In the genomic region with DNA sequence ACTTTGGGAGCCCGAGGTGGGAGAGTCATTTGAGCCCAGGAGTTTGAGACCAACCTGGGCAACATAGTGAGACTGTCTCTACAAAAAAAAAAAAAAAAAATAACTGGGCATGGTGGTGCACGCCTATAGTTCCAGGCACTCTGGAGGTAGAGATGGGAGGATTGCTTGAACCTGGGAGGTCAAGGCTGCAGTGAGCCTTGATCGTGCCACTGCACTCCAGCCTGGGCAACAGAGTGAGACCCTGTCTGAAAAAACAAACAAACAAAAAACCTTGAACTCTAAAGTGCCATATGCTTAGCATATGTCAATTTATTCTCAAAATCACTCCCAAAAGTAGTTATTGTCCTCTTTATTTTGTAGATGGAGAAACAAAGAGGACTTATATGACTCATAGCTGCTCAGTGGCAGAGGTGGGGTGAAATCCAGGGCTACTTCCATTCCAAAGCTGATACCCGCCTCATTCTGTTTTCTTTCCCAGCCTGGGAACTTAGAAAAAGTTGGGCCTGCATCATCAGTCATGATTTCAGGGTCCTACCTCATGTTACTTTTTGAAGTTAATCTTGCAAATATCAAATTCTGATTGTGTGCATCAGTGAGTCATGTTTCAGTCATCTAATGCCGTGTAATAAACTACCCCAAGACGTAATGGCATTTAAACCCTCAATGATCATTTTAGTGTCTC, we compare ENCODE assay signal across 20 cellular contexts. TPM values are rescaled to one million over a fixed set of nuclear protein-coding genes. Genes with fewer than 3 reads are reported as not detected.
DNase-seq lines count a peak whose midpoint lies in the region; ATAC-seq, FAIRE-seq and TF ChIP-seq lines count a peak whose summit lies in the region.
"Had no signal": no experiment of that assay in that cellular context is flagged by ENCODE, and none has a peak within 500 bp of the region (broad histone marks: within the 10 kb centered on the region; RNA-seq: fewer than 3 reads in every experiment).

No MANE protein-coding gene starts in this region.

- in situ Hi-C loops in GM12878 (cut with MboI), result no loop called here

- peaks cover 13% of the 10 kb centered on the region for H3K4me1 ChIP-seq in GM12878 (ENCODE audit: control insufficient read depth, insufficient read depth, low read length)
- H3K4me1 ChIP-seq in foreskin keratinocyte, result peaks cover 8% of the 10 kb centered on the region
- no peaks in the 10 kb centered on the region for H3K4me1 ChIP-seq in Caco-2
- H3K4me1 ChIP-seq: gastrocnemius medialis, psoas muscle, uterus had no signal

- no peak for TF ChIP-seq EP300 in GM12878 (IDR thresholded peaks at IDR 0.05; ENCODE audit: borderline replicate concordance in 1 of 2, control insufficient read depth in 1 of 2, low read depth in 2 of 2, low read length in 2 of 2)

- POLR2A ChIA-PET in GM12878 (lab: Charles Lee) (interaction anchor here (0.9 kb wide), 1 partner anchor 11 kb away, joined by 4 read pairs; no protein-coding TSS in a partner anchor), Caco-2 (lab: Charles Lee) (no interaction called here)

- H3K36me3 ChIP-seq in GM12878 (ENCODE audit: control insufficient read depth in 2 of 2, insufficient read depth in 2 of 2, low read length in 1 of 2), result peaks cover 0 to 6% of the 10 kb centered on the region in 2 experiments; a peak in 2 of 4 replicates
- H3K36me3 ChIP-seq in Caco-2 (ENCODE audit: control insufficient read depth, insufficient read depth, low read length), result peaks cover 1% of the 10 kb centered on the region
- H3K36me3 ChIP-seq: uterus had no signal

- H3K9ac ChIP-seq in GM12878 (ENCODE audit: control insufficient read depth, insufficient read depth, low read length), result no peak overlapping the region

- CTCF ChIA-PET in GM12878 (lab: Yijun Ruan, JAX) (no interaction called here), Caco-2 (lab: Charles Lee) (interaction anchor here (0.7 kb wide), 1 partner anchor 48 kb away, joined by 3 read pairs; no protein-coding TSS in a partner anchor)

- peak; percentile 24 for DNase-seq in AG10803 (ENCODE audit: low read depth)
- peak; percentile 46 for DNase-seq in HFFc6
- DNase-seq in GM12878 (ENCODE audit: low read depth, low spot score), result no peak
- peak; percentile 31 to 56 for DNase-seq in foreskin keratinocyte
- no peak for DNase-seq in DMS 273 (lab: John Stamatoyannopoulos, UW; ENCODE audit: unreplicated experiment)
- no peak for DNase-seq in Caco-2
- DNase-seq: activated CD8-positive, alpha-beta T cell treated with anti-CD3 and anti-CD28 coated beads for 36 hours; AML-193; anterior cingulate cortex; gastrocnemius medialis; NCI-H2081; NCI-H69; psoas muscle; uterus had no signal

- SMC1A ChIA-PET in GM12878 (lab: Charles Lee; ENCODE audit: uncharacterized antibody, unreplicated experiment), result no interaction called here

- no peaks in the 10 kb centered on the region for H4K20me1 ChIP-seq in GM12878 (ENCODE audit: control insufficient read depth, insufficient read depth)

- H2AFZ ChIP-seq in GM12878 (ENCODE audit: control insufficient read depth, low read depth, low read length), result no peak overlapping the region

- intact Hi-C loops in GM12878 (cut with micrococcal nuclease; ENCODE audit: unreplicated experiment), result no loop called here
- intact Hi-C loops in Caco-2 (cut with micrococcal nuclease; ENCODE audit: unreplicated experiment), result no loop called here

- no peaks in the 10 kb centered on the region for H3K27me3 ChIP-seq in GM12878 (replicated peaks in 1 of 2; ENCODE audit: control insufficient read depth in 2 of 2, insufficient read depth in 2 of 2, low read length in 1 of 2)
- H3K27me3 ChIP-seq in foreskin keratinocyte, result no peaks in the 10 kb centered on the region
- no peaks in the 10 kb centered on the region for H3K27me3 ChIP-seq in Caco-2 (replicated peaks; ENCODE audit: control insufficient read depth, insufficient read depth, low read length)
- H3K27me3 ChIP-seq: gastrocnemius medialis, uterus had no signal

- no peaks in the 10 kb centered on the region for H3K27me3 Mint-ChIP-seq in HFFc6 (ENCODE audit: insufficient read depth)
- no peaks in the 10 kb centered on the region for H3K27me3 Mint-ChIP-seq in Caco-2 (ENCODE audit: insufficient read depth, unreplicated experiment)
- H3K27me3 Mint-ChIP-seq: activated CD8-positive, alpha-beta T cell treated with anti-CD3 and anti-CD28 coated beads for 36 hours; natural killer cell treated with Interleukin-12 subunit alpha and Interleukin-12 subunit beta and Interleukin-15 and Interleukin-18, amount 100 ng/mL, for 72 hours had no signal

- H3K4me2 ChIP-seq in GM12878 (ENCODE audit: control insufficient read depth, insufficient read depth), result no peak overlapping the region

- TF ChIP-seq RAD21 in GM12878 (IDR thresholded peaks at IDR 0.05; ENCODE audit: insufficient read depth, low read depth, low read length), result no peak

- RAD21 ChIA-PET in GM12878 (lab: Charles Lee; ENCODE audit: unreplicated experiment), result no interaction called here

- no peak overlapping the region for H3K4me3 ChIP-seq in AG10803 (ENCODE audit: low read length)
- H3K4me3 ChIP-seq in GM12878, result no peak overlapping the region
- H3K4me3 ChIP-seq in Caco-2 (ENCODE audit: low read depth, low read length), result no peak overlapping the region
- H3K4me3 ChIP-seq: gastrocnemius medialis, lung, psoas muscle, uterus had no signal

- 82% methylated on average over 6 of the region's 6 CpGs for WGBS in GM12878 (ENCODE audit: insufficient coverage, insufficient replicate concordance, low lambda C conversion rate, missing lambda C conversion rate)

- H3K4me1 Mint-ChIP-seq in HFFc6 (ENCODE audit: low read depth), result peaks cover 16% of the 10 kb centered on the region
- no peaks in the 10 kb centered on the region for H3K4me1 Mint-ChIP-seq in Caco-2 (ENCODE audit: low read depth, unreplicated experiment)

- no TSS peak for BruUV-seq in GM12878 (replicated peaks; lab: Mats Ljungman, UMichigan)
- BruUV-seq in Caco-2 (replicated peaks; lab: Mats Ljungman, UMichigan), result no TSS peak

- no peak for FAIRE-seq in GM12878 (lab: Jason Lieb, UNC)
- FAIRE-seq: HTR-8/SVneo had no signal

- H3K36me3 Mint-ChIP-seq in HFFc6 (ENCODE audit: low read depth) (peaks cover 23% of the 10 kb centered on the region), Caco-2 (ENCODE audit: insufficient read depth, unreplicated experiment) (peaks cover 53% of the 10 kb centered on the region)

- H3K4me3 Mint-ChIP-seq in HFFc6 (no peak overlapping the region), Caco-2 (ENCODE audit: unreplicated experiment) (no peak overlapping the region)
- H3K4me3 Mint-ChIP-seq: activated CD8-positive, alpha-beta T cell treated with anti-CD3 and anti-CD28 coated beads for 36 hours; activated T-helper 1 cell treated with anti-CD3 and anti-CD28 coated beads, Interleukin-12 subunit alpha, Interleukin-12 subunit beta, Interleukin-2, Interleukin-4 antibody, amounts not matched to agents 30 ng/mL and 10 ng/mL and 1 ng/mL, durations not matched to agents 14 hours and 24 hours and 36 hours; natural killer cell treated with Interleukin-12 subunit alpha and Interleukin-12 subunit beta and Interleukin-15 and Interleukin-18, amount 100 ng/mL, for 72 hours had no signal

- H3K9me3 ChIP-seq in GM12878 (replicated peaks; ENCODE audit: control insufficient read depth, insufficient read depth, low read length) (no peaks in the 10 kb centered on the region), Caco-2 (no peaks in the 10 kb centered on the region)
- H3K9me3 ChIP-seq: gastrocnemius medialis, psoas muscle, uterus had no signal

- H3K27ac Mint-ChIP-seq in HFFc6 (peak overlapping the region; percentile 54), Caco-2 (ENCODE audit: unreplicated experiment) (no peak overlapping the region)
- H3K27ac Mint-ChIP-seq: activated CD8-positive, alpha-beta T cell treated with anti-CD3 and anti-CD28 coated beads for 36 hours; activated T-helper 1 cell treated with anti-CD3 and anti-CD28 coated beads, Interleukin-12 subunit alpha, Interleukin-12 subunit beta, Interleukin-2, Interleukin-4 antibody, amounts not matched to agents 30 ng/mL and 10 ng/mL and 1 ng/mL, durations not matched to agents 14 hours and 24 hours and 36 hours; natural killer cell treated with Interleukin-12 subunit alpha and Interleukin-12 subunit beta and Interleukin-15 and Interleukin-18, amount 100 ng/mL, for 72 hours had no signal

- H3K9me3 Mint-ChIP-seq in HFFc6 (no peaks in the 10 kb centered on the region), Caco-2 (ENCODE audit: unreplicated experiment) (no peaks in the 10 kb centered on the region)
- H3K9me3 Mint-ChIP-seq: activated CD8-positive, alpha-beta T cell treated with anti-CD3 and anti-CD28 coated beads for 36 hours; activated T-helper 1 cell treated with anti-CD3 and anti-CD28 coated beads, Interleukin-12 subunit alpha, Interleukin-12 subunit beta, Interleukin-2, Interleukin-4 antibody, amounts not matched to agents 30 ng/mL and 10 ng/mL and 1 ng/mL, durations not matched to agents 14 hours and 24 hours and 36 hours; natural killer cell treated with Interleukin-12 subunit alpha and Interleukin-12 subunit beta and Interleukin-15 and Interleukin-18, amount 100 ng/mL, for 72 hours had no signal

- TF ChIP-seq CTCF in AG10803 (conservative IDR thresholded peaks at IDR 0.05; ENCODE audit: low read length) (no peak), HFFc6 (IDR thresholded peaks at IDR 0.05) (no peak), GM12878 (IDR thresholded peaks at IDR 0.05 in 2 of 3, conservative IDR thresholded peaks at IDR 0.05 in 1 of 3; ENCODE audit: control insufficient read depth in 2 of 3, extremely low read depth in 1 of 3, insufficient read depth in 1 of 3, low read depth in 3 of 3, low read length in 3 of 3) (no peak), foreskin keratinocyte (conservative IDR thresholded peaks at IDR 0.05) (no peak), Caco-2 (IDR thresholded peaks at IDR 0.05; ENCODE audit: insufficient read depth in 1 of 2, low read depth in 1 of 2, low read length in 1 of 2, severe bottlenecking in 1 of 2, unreplicated experiment in 1 of 2) (no peak)

- peaks cover 3% of the 10 kb centered on the region; the same call in 1 of the 2 replicates for H3K79me2 ChIP-seq in GM12878 (ENCODE audit: control insufficient read depth, insufficient read depth, low read length)

- ATAC-seq in GM12878, result no peak
- peak; percentile 82 for ATAC-seq in foreskin keratinocyte
- ATAC-seq in HG03571 (IDR thresholded peaks at IDR 0.05; ENCODE audit: unreplicated experiment), result no peak
- ATAC-seq in HG03432 (IDR thresholded peaks at IDR 0.05; ENCODE audit: unreplicated experiment), result no peak
- ATAC-seq: activated CD8-positive, alpha-beta T cell treated with anti-CD3 and anti-CD28 coated beads for 36 hours; gastrocnemius medialis; natural killer cell treated with Interleukin-12 subunit alpha and Interleukin-12 subunit beta and Interleukin-15 and Interleukin-18, amount 100 ng/mL, for 72 hours; psoas muscle had no signal

- no peak overlapping the region for H3K27ac ChIP-seq in GM12878 (ENCODE audit: control insufficient read depth, insufficient read depth)
- H3K27ac ChIP-seq in foreskin keratinocyte, result peak overlapping the region; percentile 11
- H3K27ac ChIP-seq: gastrocnemius medialis, psoas muscle, uterus had no signal

- TF ChIP-seq POLR2A in GM12878 (IDR thresholded peaks at IDR 0.05; ENCODE audit: low read depth, low read length), result no peak

RNA-seq across cellular contexts. Expression of a gene that starts 13.3 kb away (rescaled TPM):
- total RNA-seq in HFFc6 (2021; fragmentation: NEBNext Ultra II Directional; extraction: Animal tissue kit (Norgen Biotek cat#: 25700)), result 10 to 100 TPM; 10.2 to 15.1 (median 12.7) TPM
- 62.0 and 80.8 TPM in 2 replicates for total RNA-seq in GM12878 (2013; cell fraction: nucleolus; rRNA removed)
- total RNA-seq in GM12878 (2014; rRNA removed) (23.7 and 27.0 TPM in 2 replicates), GM12878 (2014; rRNA removed; fragmentation: Illumina TruSeq; extraction: Trizol) (26.3 and 29.0 TPM in 2 replicates), GM12878 (2021) (33.9 and 35.0 TPM in 2 replicates), foreskin keratinocyte (25.8 and 28.4 TPM in 2 replicates), Caco-2 (2022) (57.8 and 61.4 TPM in 2 replicates)
- 14.5 TPM for polyA plus RNA-seq in GM12878 (2011; ENCODE audit: low read depth)
- polyA plus RNA-seq in GM12878 (2011; rRNA removed) (26.2 and 26.6 TPM in 2 replicates), GM12878 (2014; fragmentation: Illumina TruSeq; extraction: Trizol) (29.5 and 35.9 TPM in 2 replicates), GM12878 (2014; fragmentation: Nextera tagmentation; extraction: Ambion mirVana) (10 to 100 TPM; 11.3 to 12.0 TPM), GM12878 (2014; rRNA removed) (24.0 and 27.5 TPM in 2 replicates), GM12878 (2016; fragmentation: Nextera tagmentation; extraction: Ambion mirVana) (10 to 100 TPM; 28.8 to 31.9 TPM), foreskin keratinocyte (7.2 and 8.4 TPM in 2 replicates)
- 24.4 and 40.2 TPM in 2 replicates for polyA plus RNA-seq in GM12878 (2011; cell fraction: cytosol; rRNA removed)
- polyA plus RNA-seq in GM12878 (2011; cell fraction: nucleus; rRNA removed), result 14.8 and 15.8 TPM in 2 replicates
- polyA plus RNA-seq in GM12878 (2012), result 14.8 and 20.4 TPM in 2 replicates
- 63.1 and 90.8 TPM in 2 replicates for polyA minus RNA-seq in GM12878 (2011; rRNA and poly(A)+ RNA removed)
- 22.9 and 26.3 TPM in 2 replicates for polyA minus RNA-seq in GM12878 (2011; cell fraction: cytosol; rRNA and poly(A)+ RNA removed)
- 18.8 and 20.7 TPM in 2 replicates for polyA minus RNA-seq in GM12878 (2011; cell fraction: nucleus; rRNA and poly(A)+ RNA removed)

RNA-seq across cellular contexts. Expression of a gene that starts 39.4 kb away (rescaled TPM):
- total RNA-seq in HFFc6 (2021; fragmentation: NEBNext Ultra II Directional; extraction: Animal tissue kit (Norgen Biotek cat#: 25700)), result 10 to 100 TPM; 18.3 to 24.1 (median 22.0) TPM
- 60.0 and 61.3 TPM in 2 replicates for total RNA-seq in GM12878 (2013; cell fraction: nucleolus; rRNA removed)
- total RNA-seq in GM12878 (2014; rRNA removed) (21.0 and 25.0 TPM in 2 replicates), GM12878 (2014; rRNA removed; fragmentation: Illumina TruSeq; extraction: Trizol) (42.6 and 44.2 TPM in 2 replicates), GM12878 (2021) (27.6 and 30.6 TPM in 2 replicates), foreskin keratinocyte (20.5 and 22.0 TPM in 2 replicates), Caco-2 (2022) (40.6 and 40.9 TPM in 2 replicates)
- 14.9 TPM for polyA plus RNA-seq in GM12878 (2011; ENCODE audit: low read depth)
- polyA plus RNA-seq in GM12878 (2011; rRNA removed) (24.3 and 37.9 TPM in 2 replicates), GM12878 (2014; fragmentation: Illumina TruSeq; extraction: Trizol) (44.4 and 57.4 TPM in 2 replicates), GM12878 (2014; fragmentation: Nextera tagmentation; extraction: Ambion mirVana) (10 to 100 TPM; 21.2 to 22.2 TPM), GM12878 (2014; rRNA removed) (19.6 and 24.0 TPM in 2 replicates), GM12878 (2016; fragmentation: Nextera tagmentation; extraction: Ambion mirVana) (10 to 100 TPM; 34.2 to 34.6 TPM), foreskin keratinocyte (8.9 and 9.5 TPM in 2 replicates)
- polyA plus RNA-seq in GM12878 (2011; cell fraction: cytosol; rRNA removed), result 9.4 TPM in 2 replicates
- 11.4 and 14.7 TPM in 2 replicates for polyA plus RNA-seq in GM12878 (2011; cell fraction: nucleus; rRNA removed)
- 21.4 and 22.2 TPM in 2 replicates for polyA plus RNA-seq in GM12878 (2012)
- 15.9 and 23.0 TPM in 2 replicates for polyA minus RNA-seq in GM12878 (2011; rRNA and poly(A)+ RNA removed)
- 7.8 and 9.9 TPM in 2 replicates for polyA minus RNA-seq in GM12878 (2011; cell fraction: cytosol; rRNA and poly(A)+ RNA removed)
- polyA minus RNA-seq in GM12878 (2011; cell fraction: nucleus; rRNA and poly(A)+ RNA removed), result 10.0 and 14.7 TPM in 2 replicates

RNA-seq across cellular contexts. Expression of a gene that starts 47.5 kb away (rescaled TPM):
- 10 to 100 TPM in 5 of 6 experiments, 1 to 10 TPM in 1; 9.3 to 11.2 (median 10.6) TPM for total RNA-seq in HFFc6 (2021; fragmentation: NEBNext Ultra II Directional; extraction: Animal tissue kit (Norgen Biotek cat#: 25700))
- 66.3 and 66.9 TPM in 2 replicates for total RNA-seq in GM12878 (2013; cell fraction: nucleolus; rRNA removed)
- total RNA-seq in GM12878 (2014; rRNA removed), result 5.9 and 9.4 TPM in 2 replicates
- 7.2 and 7.4 TPM in 2 replicates for total RNA-seq in GM12878 (2014; rRNA removed; fragmentation: Illumina TruSeq; extraction: Trizol)
- 8.3 and 9.5 TPM in 2 replicates for total RNA-seq in GM12878 (2021)
- 8.2 TPM for polyA plus RNA-seq in GM12878 (2011; ENCODE audit: low read depth)
- 36.2 and 38.8 TPM in 2 replicates for polyA plus RNA-seq in GM12878 (2011; rRNA removed)
- polyA plus RNA-seq in GM12878 (2011; cell fraction: cytosol; rRNA removed), result 18.0 and 21.2 TPM in 2 replicates
- polyA plus RNA-seq in GM12878 (2011; cell fraction: nucleus; rRNA removed), result 75.0 and 83.6 TPM in 2 replicates
- polyA plus RNA-seq in GM12878 (2012), result 6.9 and 8.0 TPM in 2 replicates
- 9.9 and 14.9 TPM in 2 replicates for polyA plus RNA-seq in GM12878 (2014; fragmentation: Illumina TruSeq; extraction: Trizol)
- polyA plus RNA-seq in GM12878 (2014; fragmentation: Nextera tagmentation; extraction: Ambion mirVana), result 1 to 10 TPM; 3.0 to 3.7 TPM
- polyA plus RNA-seq in GM12878 (2014; rRNA removed), result 11.5 and 13.5 TPM in 2 replicates
- polyA plus RNA-seq in GM12878 (2016; fragmentation: Nextera tagmentation; extraction: Ambion mirVana), result 1 to 10 TPM; 8.5 to 8.7 TPM
- 18.1 and 18.5 TPM in 2 replicates for polyA minus RNA-seq in GM12878 (2011; rRNA and poly(A)+ RNA removed)
- polyA minus RNA-seq in GM12878 (2011; cell fraction: cytosol; rRNA and poly(A)+ RNA removed), result 4.5 and 11.7 TPM in 2 replicates
- 22.5 and 23.2 TPM in 2 replicates for polyA minus RNA-seq in GM12878 (2011; cell fraction: nucleus; rRNA and poly(A)+ RNA removed)
- total RNA-seq in foreskin keratinocyte, result 6.1 and 7.2 TPM in 2 replicates
- polyA plus RNA-seq in foreskin keratinocyte, result 4.6 and 5.0 TPM in 2 replicates
- 27.5 and 34.1 TPM in 2 replicates for total RNA-seq in Caco-2 (2022)

Comparison
In these comparisons a context has a peak if more than half of its experiments do, and no peak if none do; other contexts are left out.
1. DNase-seq: peak in AG10803 (single experiment), HFFc6 (single experiment) and foreskin keratinocyte (2 of 2); none in GM12878 (single experiment), DMS 273 (single experiment) and Caco-2 (0 of 2).